ENCODE assay signal across 20 cellular contexts in the genomic region with DNA sequence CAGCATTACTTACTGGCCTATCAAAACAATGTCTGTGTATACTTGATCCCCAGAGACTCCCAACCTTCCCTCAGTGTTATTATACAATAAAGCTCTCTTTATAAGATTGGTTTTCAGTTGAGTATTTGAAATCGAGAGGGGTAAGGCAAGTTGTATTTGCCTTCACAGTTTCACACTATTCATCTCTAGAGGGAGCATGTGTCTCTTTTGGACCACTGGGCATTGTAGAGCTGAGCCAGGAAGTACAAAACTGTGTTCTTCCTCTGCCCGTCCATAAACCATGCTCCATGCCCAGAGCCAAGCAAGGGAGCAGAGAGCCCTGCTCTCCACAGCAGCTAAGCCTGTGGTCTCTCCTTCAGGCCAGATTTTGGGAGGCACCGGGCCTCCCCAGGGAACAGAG.
DNase-seq lines count a peak whose midpoint lies in the region; ATAC-seq and TF ChIP-seq lines count a peak whose summit lies in the region.
"Had no signal": no experiment of that assay in that cellular context is flagged by ENCODE, and none has a peak within 500 bp of the region (broad histone marks: within the 10 kb centered on the region; RNA-seq: fewer than 3 reads in every experiment).

No MANE protein-coding gene starts in this region.

- peak overlapping the region; percentile 86 for H3K27ac ChIP-seq in brain microvascular endothelial cell
- H3K27ac ChIP-seq: ascending aorta, dorsolateral prefrontal cortex, esophagus squamous epithelium, spleen, vagina had no signal

- no peaks in the 10 kb centered on the region for H3K36me3 Mint-ChIP-seq in nephron (ENCODE audit: low read depth)

- H3K4me3 Mint-ChIP-seq in nephron = no peak overlapping the region
- H3K4me3 Mint-ChIP-seq: stimulated activated naive CD8-positive, alpha-beta T cell treated with anti-CD3 and anti-CD28 coated beads, Interleukin-15, Interleukin-2, amounts not matched to agents 100 ng/mL and 50 ng/mL, for 24 hours; T-helper 1 cell treated with Interleukin-12 subunit alpha and Interleukin-12 subunit beta and Interleukin-4 antibody, amounts not matched to agents 30 μg/mL and 1 μg/mL, for 36 hours had no signal

- peaks cover 11% of the 10 kb centered on the region for H3K4me1 Mint-ChIP-seq in nephron

- H3K27me3 ChIP-seq in brain microvascular endothelial cell (replicated peaks) = no peaks in the 10 kb centered on the region
- H3K27me3 ChIP-seq: ascending aorta, dorsolateral prefrontal cortex, esophagus squamous epithelium, MG63, spleen, vagina had no signal

- in situ Hi-C loops in brain microvascular endothelial cell (cut with HindIII; ENCODE audit: low pct_ligation_motif_present, low sequenced_read_pairs) = no loop called here

- H3K27ac Mint-ChIP-seq in nephron = peak overlapping the region in 2 of 3 experiments; percentile 27 to 55
- H3K27ac Mint-ChIP-seq: stimulated activated naive CD8-positive, alpha-beta T cell treated with anti-CD3 and anti-CD28 coated beads, Interleukin-15, Interleukin-2, amounts not matched to agents 100 ng/mL and 50 ng/mL, for 24 hours; T-helper 1 cell treated with Interleukin-12 subunit alpha and Interleukin-12 subunit beta and Interleukin-4 antibody, amounts not matched to agents 30 μg/mL and 1 μg/mL, for 36 hours had no signal

- DNase-seq in COLO829 (ENCODE audit: low spot score) (peak; percentile 81), brain microvascular endothelial cell (no peak), NOMO-1 treated with DMSO at 0.1 percent for 48 hours (lab: John Stamatoyannopoulos, UW; ENCODE audit: unreplicated experiment) (no peak), NCI-H1436 (lab: John Stamatoyannopoulos, UW) (no peak)
- no peak for DNase-seq in activated effector memory CD4-positive, alpha-beta T cell treated with Interleukin-2 at 50 U/mL for 16 hours
- DNase-seq in stimulated activated CD4-positive, alpha-beta T cell treated with anti-CD3 and anti-CD28 coated beads, Interleukin-12 subunit alpha, Interleukin-12 subunit beta, amount 100 ng/mL, for 4 hours = no peak
- DNase-seq: activated CD4-positive, CD25-positive, alpha-beta regulatory T cell; activated gamma-delta T cell treated with Interleukin-2 at 50 U/mL for 16 hours; dorsolateral prefrontal cortex; esophagus squamous epithelium; MG63; NCI-H2171; spleen had no signal

- TF ChIP-seq CTCF in brain microvascular endothelial cell (IDR thresholded peaks at IDR 0.05; ENCODE audit: low read depth, low read length, missing control alignments) = peak; percentile 26
- TF ChIP-seq CTCF in nephron (IDR thresholded peaks at IDR 0.05; ENCODE audit: unreplicated experiment in 3 of 3) = no peak

- no peak overlapping the region for H3K4me3 ChIP-seq in brain microvascular endothelial cell (ENCODE audit: low read depth, low read length)
- H3K4me3 ChIP-seq: ascending aorta, esophagus squamous epithelium, HAP-1, MG63, spleen, vagina had no signal

- ATAC-seq in GM19463 (IDR thresholded peaks at IDR 0.05; ENCODE audit: unreplicated experiment) = peak; percentile 44

- peaks cover 9% of the 10 kb centered on the region for H3K9me3 Mint-ChIP-seq in nephron

- H3K36me3 ChIP-seq in brain microvascular endothelial cell (replicated peaks) = no peaks in the 10 kb centered on the region
- H3K36me3 ChIP-seq: ascending aorta, esophagus squamous epithelium, HAP-1, MG63, spleen, vagina had no signal

- H3K27me3 Mint-ChIP-seq in nephron (ENCODE audit: low read depth) = peaks cover 11% of the 10 kb centered on the region
- H3K27me3 Mint-ChIP-seq: stimulated activated naive CD8-positive, alpha-beta T cell treated with anti-CD3 and anti-CD28 coated beads, Interleukin-15, Interleukin-2, amounts not matched to agents 100 ng/mL and 50 ng/mL, for 24 hours had no signal
